22 cellular contexts compared by ENCODE assay signal in the genomic region with DNA sequence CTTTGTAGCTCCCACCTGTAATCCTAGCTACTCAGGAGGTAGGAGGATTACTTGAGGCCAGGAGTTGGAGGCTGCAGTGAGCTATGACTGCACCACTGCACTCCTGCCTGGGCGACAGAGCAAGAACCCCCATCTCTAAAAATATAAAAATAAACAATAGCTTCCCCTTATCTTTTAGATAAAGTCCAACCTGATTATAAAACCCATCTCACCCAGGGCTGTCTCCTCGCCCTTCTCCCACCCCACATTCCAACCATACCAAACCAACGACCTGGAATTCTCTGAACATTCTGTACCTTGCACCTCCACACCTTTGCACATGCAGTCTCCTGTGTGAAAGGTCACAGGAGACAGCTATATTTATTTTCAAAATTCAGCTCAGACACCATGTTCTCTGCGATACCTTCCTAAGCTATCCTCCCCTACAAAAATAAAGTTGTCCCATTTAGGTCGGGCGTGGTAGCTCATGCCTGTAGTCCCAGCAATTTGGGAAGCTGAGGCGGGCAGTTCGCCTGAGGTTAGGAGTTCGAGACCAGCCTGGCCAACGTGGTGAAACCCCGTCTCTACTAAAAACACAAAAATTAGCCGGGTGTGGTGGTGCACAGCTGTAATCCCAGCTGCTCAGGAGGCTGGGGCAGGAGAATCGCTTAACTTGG. TPM values are rescaled to one million over a fixed set of nuclear protein-coding genes. Genes with fewer than 3 reads are reported as not detected.
DNase-seq lines count a peak whose midpoint lies in the region; ATAC-seq and TF ChIP-seq lines count a peak whose summit lies in the region.
"Had no signal": no experiment of that assay in that cellular context is flagged by ENCODE, and none has a peak within 500 bp of the region (broad histone marks: within the 10 kb centered on the region; RNA-seq: fewer than 3 reads in every experiment).

No MANE protein-coding gene starts in this region.

- H3K4me3 Mint-ChIP-seq in dendritic cell treated with granulocyte-macrophage colony-stimulating factor and Interleukin-4, amounts not matched to agents 40 ng/mL and 50 ng/mL, for 4 days: no peak overlapping the region
- H3K4me3 Mint-ChIP-seq in memory B cell: no peak overlapping the region
- H3K4me3 Mint-ChIP-seq in stimulated activated naive B cell treated with anti-CD40 and anti-IgM and Interleukin-4, amounts not matched to agents 10 μg/mL and 1 μg/mL and 100 μg/mL, for 72 hours: no peak overlapping the region
- no peak overlapping the region for H3K4me3 Mint-ChIP-seq in activated CD4-positive, alpha-beta memory T cell treated with anti-CD3 and anti-CD28 coated beads for 36 hours
- H3K4me3 Mint-ChIP-seq: CD4-positive, CD25-positive, alpha-beta regulatory T cell; natural killer cell treated with Interleukin-12 subunit alpha and Interleukin-12 subunit beta and Interleukin-15 and Interleukin-18, amount 100 ng/mL, for 72 hours had no signal

- no peaks in the 10 kb centered on the region for H3K9me3 Mint-ChIP-seq in dendritic cell treated with granulocyte-macrophage colony-stimulating factor and Interleukin-4, amounts not matched to agents 40 ng/mL and 50 ng/mL, for 4 days
- H3K9me3 Mint-ChIP-seq in memory B cell: no peaks in the 10 kb centered on the region
- peaks cover 0 to under 1% of the 10 kb centered on the region in 2 donors for H3K9me3 Mint-ChIP-seq in stimulated activated naive B cell treated with anti-CD40 and anti-IgM and Interleukin-4, amounts not matched to agents 10 μg/mL and 1 μg/mL and 100 μg/mL, for 72 hours
- no peaks in the 10 kb centered on the region for H3K9me3 Mint-ChIP-seq in activated CD4-positive, alpha-beta memory T cell treated with anti-CD3 and anti-CD28 coated beads for 36 hours
- H3K9me3 Mint-ChIP-seq: natural killer cell treated with Interleukin-12 subunit alpha and Interleukin-12 subunit beta and Interleukin-15 and Interleukin-18, amount 100 ng/mL, for 72 hours had no signal

- H3K27ac Mint-ChIP-seq in dendritic cell treated with granulocyte-macrophage colony-stimulating factor and Interleukin-4, amounts not matched to agents 40 ng/mL and 50 ng/mL, for 4 days: peak overlapping the region; percentile 65
- peak overlapping the region; percentile 24 for H3K27ac Mint-ChIP-seq in memory B cell
- peak overlapping the region; percentile 11 for H3K27ac Mint-ChIP-seq in stimulated activated naive B cell treated with anti-CD40 and anti-IgM and Interleukin-4, amounts not matched to agents 10 μg/mL and 1 μg/mL and 100 μg/mL, for 72 hours
- H3K27ac Mint-ChIP-seq in activated CD4-positive, alpha-beta memory T cell treated with anti-CD3 and anti-CD28 coated beads for 36 hours: no peak overlapping the region
- H3K27ac Mint-ChIP-seq: natural killer cell treated with Interleukin-12 subunit alpha and Interleukin-12 subunit beta and Interleukin-15 and Interleukin-18, amount 100 ng/mL, for 72 hours had no signal

- DNase-seq in NCI-H226: peak; percentile 93
- no peak for DNase-seq in memory B cell (ENCODE audit: low spot score in 2 of 2)
- DNase-seq in stimulated activated naive B cell treated with anti-CD40 and anti-IgM and Interleukin-4, amounts not matched to agents 10 μg/mL and 1 μg/mL and 100 μg/mL, for 72 hours: no peak
- DNase-seq in NK-92 treated with Interleukin-12 subunit alpha and Interleukin-12 subunit beta, amount 100 ng/mL, for 24 hours (lab: John Stamatoyannopoulos, UW): no peak
- no peak for DNase-seq in GM10266 (ENCODE audit: extremely low spot score)
- DNase-seq in activated CD4-positive, alpha-beta memory T cell treated with anti-CD3 and anti-CD28 coated beads for 36 hours: no peak
- DNase-seq: activated CD4-positive, alpha-beta T cell treated with anti-CD3 and anti-CD28 coated beads, Interleukin-2, amount 50 U/mL, for 4 hours; CD4-positive, CD25-positive, alpha-beta regulatory T cell; DMS 273 treated with DMSO at 0.1 percent for 48 hours; effector CD4-positive, alpha-beta T cell; gastrocnemius medialis; Kasumi-1; mesenchymal stem cell; NCI-H1048; NCI-H187 treated with DMSO at 0.1 percent for 48 hours; NCI-H345; ovary had no signal

- no peak for ATAC-seq in memory B cell (ENCODE audit: low read depth)
- no peak for ATAC-seq in stimulated activated naive B cell treated with anti-CD40 and anti-IgM and Interleukin-4, amounts not matched to agents 10 μg/mL and 1 μg/mL and 100 μg/mL, for 72 hours (replicated peaks)
- ATAC-seq: esophagus mucosa; gastrocnemius medialis; natural killer cell treated with Interleukin-12 subunit alpha and Interleukin-12 subunit beta and Interleukin-15 and Interleukin-18, amount 100 ng/mL, for 72 hours; sciatic nerve had no signal

- CTCF ChIA-PET in activated CD4-positive, alpha-beta memory T cell treated with anti-CD3 and anti-CD28 coated beads for 36 hours (lab: Charles Lee): no interaction called here

- POLR2A ChIA-PET in activated CD4-positive, alpha-beta memory T cell treated with anti-CD3 and anti-CD28 coated beads for 36 hours (lab: Charles Lee): interaction anchor here (0.6 kb wide), 1 partner anchor 86 kb away, joined by 3 read pairs; no protein-coding TSS in a partner anchor

- peaks cover 86% of the 10 kb centered on the region for H3K36me3 Mint-ChIP-seq in dendritic cell treated with granulocyte-macrophage colony-stimulating factor and Interleukin-4, amounts not matched to agents 40 ng/mL and 50 ng/mL, for 4 days (ENCODE audit: low read depth)
- peaks cover 8% of the 10 kb centered on the region for H3K36me3 Mint-ChIP-seq in memory B cell
- peaks cover 4 to 9% of the 10 kb centered on the region in 2 donors for H3K36me3 Mint-ChIP-seq in stimulated activated naive B cell treated with anti-CD40 and anti-IgM and Interleukin-4, amounts not matched to agents 10 μg/mL and 1 μg/mL and 100 μg/mL, for 72 hours
- no peaks in the 10 kb centered on the region for H3K36me3 Mint-ChIP-seq in activated CD4-positive, alpha-beta memory T cell treated with anti-CD3 and anti-CD28 coated beads for 36 hours
- H3K36me3 Mint-ChIP-seq: CD4-positive, CD25-positive, alpha-beta regulatory T cell; natural killer cell treated with Interleukin-12 subunit alpha and Interleukin-12 subunit beta and Interleukin-15 and Interleukin-18, amount 100 ng/mL, for 72 hours had no signal

- peaks cover 88% of the 10 kb centered on the region for H3K4me1 Mint-ChIP-seq in dendritic cell treated with granulocyte-macrophage colony-stimulating factor and Interleukin-4, amounts not matched to agents 40 ng/mL and 50 ng/mL, for 4 days (ENCODE audit: low read depth)
- peaks cover 46% of the 10 kb centered on the region for H3K4me1 Mint-ChIP-seq in memory B cell
- H3K4me1 Mint-ChIP-seq in stimulated activated naive B cell treated with anti-CD40 and anti-IgM and Interleukin-4, amounts not matched to agents 10 μg/mL and 1 μg/mL and 100 μg/mL, for 72 hours: peaks cover 43 to 62% of the 10 kb centered on the region in 2 donors
- peaks cover 3% of the 10 kb centered on the region for H3K4me1 Mint-ChIP-seq in activated CD4-positive, alpha-beta memory T cell treated with anti-CD3 and anti-CD28 coated beads for 36 hours (ENCODE audit: low read depth)

- TF ChIP-seq CTCF in GM10266 (IDR thresholded peaks at IDR 0.05; ENCODE audit: control insufficient read depth, insufficient read depth, low read depth, missing control alignments): no peak

- intact Hi-C loops in dendritic cell treated with granulocyte-macrophage colony-stimulating factor and Interleukin-4, amounts not matched to agents 40 ng/mL and 50 ng/mL, for 4 days (cut with micrococcal nuclease): no loop called here
- intact Hi-C loops in activated CD4-positive, alpha-beta memory T cell treated with anti-CD3 and anti-CD28 coated beads for 36 hours (cut with micrococcal nuclease): no loop called here

- H3K27me3 Mint-ChIP-seq in dendritic cell treated with granulocyte-macrophage colony-stimulating factor and Interleukin-4, amounts not matched to agents 40 ng/mL and 50 ng/mL, for 4 days: no peaks in the 10 kb centered on the region
- H3K27me3 Mint-ChIP-seq in memory B cell: no peaks in the 10 kb centered on the region
- no peaks in the 10 kb centered on the region for H3K27me3 Mint-ChIP-seq in stimulated activated naive B cell treated with anti-CD40 and anti-IgM and Interleukin-4, amounts not matched to agents 10 μg/mL and 1 μg/mL and 100 μg/mL, for 72 hours
- H3K27me3 Mint-ChIP-seq in activated CD4-positive, alpha-beta memory T cell treated with anti-CD3 and anti-CD28 coated beads for 36 hours: peaks cover 8% of the 10 kb centered on the region

RNA-seq across cellular contexts. Expression of gene SLC7A7, which starts 7.7 kb away (rescaled TPM):
- under 1 TPM; 0.10 to 0.34 TPM for total RNA-seq in activated CD4-positive, alpha-beta memory T cell treated with anti-CD3 and anti-CD28 coated beads for 36 hours
- total RNA-seq: CD4-positive, CD25-positive, alpha-beta regulatory T cell; T-helper 2 cell treated with Interferon-gamma antibody and Interleukin-4, amounts not matched to agents 100 ng/mL and 5 ng/mL, for 36 hours had no signal

RNA-seq across cellular contexts. Expression of gene MRPL52, which starts 22.1 kb away (rescaled TPM):
- 100 to 1,000 TPM; 152 to 156 TPM for total RNA-seq in activated CD4-positive, alpha-beta memory T cell treated with anti-CD3 and anti-CD28 coated beads for 36 hours

RNA-seq across cellular contexts. Expression of gene MMP14, which starts 28.8 kb away (rescaled TPM):
- 1 to 10 TPM; 1.1 to 1.4 TPM for total RNA-seq in activated CD4-positive, alpha-beta memory T cell treated with anti-CD3 and anti-CD28 coated beads for 36 hours

RNA-seq across cellular contexts. Expression of gene OXA1L, which starts 41.1 kb away (rescaled TPM):
- total RNA-seq in activated CD4-positive, alpha-beta memory T cell treated with anti-CD3 and anti-CD28 coated beads for 36 hours: 100 to 1,000 TPM; 131 to 136 TPM
